Comparison of ENCODE assay signal across 13 cellular contexts in genomic region chr9:21968331-21969010, GRCh38. TPM values are rescaled to one million over a fixed set of nuclear protein-coding genes. Genes with fewer than 3 reads are reported as not detected.
DNase-seq lines count a peak whose midpoint lies in the region; ATAC-seq and TF ChIP-seq lines count a peak whose summit lies in the region.
"Had no signal": no experiment of that assay in that cellular context is flagged by ENCODE, and none has a peak within 500 bp of the region (broad histone marks: within the 10 kb centered on the region; RNA-seq: fewer than 3 reads in every experiment).

No MANE protein-coding gene starts in this region.

- H3K27me3 Mint-ChIP-seq in H9 (ENCODE audit: low read depth) (peaks cover 99% of the 10 kb centered on the region), mesothelial cell of epicardium (ENCODE audit: low read depth) (peaks cover 98% of the 10 kb centered on the region)
- peaks cover 100% of the 10 kb centered on the region for H3K27me3 Mint-ChIP-seq in central memory CD8-positive, alpha-beta T cell

- no peak for TF ChIP-seq CTCF in AG10803 (conservative IDR thresholded peaks at IDR 0.05; ENCODE audit: low read length)
- no peak for TF ChIP-seq CTCF in H9 (conservative IDR thresholded peaks at IDR 0.05)
- no peak for TF ChIP-seq CTCF in mesothelial cell of epicardium (IDR thresholded peaks at IDR 0.05; ENCODE audit: unreplicated experiment)

- H3K27ac Mint-ChIP-seq in H9 (peak overlapping the region in 1 of 3 experiments; percentile 94; a peak in 1 of 7 replicates), mesothelial cell of epicardium (no peak overlapping the region)
- peak overlapping the region; percentile 3 for H3K27ac Mint-ChIP-seq in central memory CD8-positive, alpha-beta T cell (ENCODE audit: low read depth)

- peaks cover 35 to 51% of the 10 kb centered on the region in 2 experiments for H3K4me1 Mint-ChIP-seq in H9
- peaks cover 16% of the 10 kb centered on the region for H3K4me1 Mint-ChIP-seq in central memory CD8-positive, alpha-beta T cell
- peaks cover 20% of the 10 kb centered on the region for H3K4me1 Mint-ChIP-seq in mesothelial cell of epicardium

- H4K91ac ChIP-seq in H9 (ENCODE audit: insufficient read length, low read depth, low read length): no peak overlapping the region

- no peaks in the 10 kb centered on the region; the same call in 1 of the 2 replicates for H3K4me1 ChIP-seq in H9 (ENCODE audit: insufficient read depth, low read length)

- H3K36me3 Mint-ChIP-seq in H9 (ENCODE audit: insufficient read depth in 1 of 3, low read depth in 3 of 3): peaks cover 0 to 3% (median 0%) of the 10 kb centered on the region in 3 experiments; a peak in 2 of 7 replicates
- peaks cover 35% of the 10 kb centered on the region for H3K36me3 Mint-ChIP-seq in central memory CD8-positive, alpha-beta T cell (ENCODE audit: insufficient read depth)
- H3K36me3 Mint-ChIP-seq in mesothelial cell of epicardium: peaks cover 44% of the 10 kb centered on the region

- no peak overlapping the region for H2BK12ac ChIP-seq in H9 (ENCODE audit: insufficient read length, low read depth, low read length)

- H4K8ac ChIP-seq in H9 (replicated peaks; ENCODE audit: insufficient read length, low read depth, low read length): no peak overlapping the region

- no CpG with 5 or more reads among the region's 41 CpGs for WGBS in H9 (ENCODE audit: extremely low coverage, insufficient read length, low lambda C conversion rate)

- H3K9me3 Mint-ChIP-seq in H9: peaks cover 7 to 14% of the 10 kb centered on the region in 2 experiments
- H3K9me3 Mint-ChIP-seq in central memory CD8-positive, alpha-beta T cell: peaks cover 12% of the 10 kb centered on the region
- H3K9me3 Mint-ChIP-seq in mesothelial cell of epicardium: peaks cover 4% of the 10 kb centered on the region

- no peak overlapping the region for H2AFZ ChIP-seq in H9 (ENCODE audit: low read length)

- H3K27ac ChIP-seq in H9 (ENCODE audit: insufficient read length, low read depth, low read length): no peak overlapping the region
- H3K27ac ChIP-seq: epithelial cell of prostate, left lung had no signal

- no peak overlapping the region for H2AK5ac ChIP-seq in H9 (ENCODE audit: insufficient read length, low read length)

- no peak overlapping the region for H3K9ac ChIP-seq in H9 (ENCODE audit: extremely low read depth, insufficient read length, low read length)

- H3K14ac ChIP-seq in H9 (ENCODE audit: insufficient read depth, low read length): no peak overlapping the region

- no peak overlapping the region for H3K18ac ChIP-seq in H9 (ENCODE audit: insufficient read length, low read depth, low read length)

- no peak for ATAC-seq in central memory CD8-positive, alpha-beta T cell (replicated peaks; ENCODE audit: extremely low read depth, poor library complexity, severe bottlenecking)
- no peak for ATAC-seq in HG02884 (IDR thresholded peaks at IDR 0.05; ENCODE audit: unreplicated experiment)
- ATAC-seq: left lung had no signal

- peak overlapping the region; percentile 21 for H3K4me2 ChIP-seq in H9 (ENCODE audit: insufficient read depth, insufficient read length, low read length)

- H3K27me3 ChIP-seq in H9 (ENCODE audit: insufficient read depth, low read length): peaks cover 87% of the 10 kb centered on the region

- H2BK15ac ChIP-seq in H9 (ENCODE audit: low read depth, low read length): no peak overlapping the region

- no peak overlapping the region for H3K23ac ChIP-seq in H9 (ENCODE audit: insufficient read length, low read depth, low read length)

- H3K4me3 Mint-ChIP-seq in H9 (peak overlapping the region in 1 of 2 experiments; percentile 22; a peak in 2 of 5 replicates), mesothelial cell of epicardium (peak overlapping the region; percentile 49)
- no peak overlapping the region for H3K4me3 Mint-ChIP-seq in central memory CD8-positive, alpha-beta T cell

- no peaks in the 10 kb centered on the region for H3K79me2 ChIP-seq in H9 (ENCODE audit: insufficient read depth, low read length)

- H4K20me1 ChIP-seq in H9 (ENCODE audit: control insufficient read depth, insufficient read depth, insufficient read length): no peaks in the 10 kb centered on the region

- H3T11ph ChIP-seq in H9 (ENCODE audit: low read length): no peak overlapping the region

- no peaks in the 10 kb centered on the region for H3K9me3 ChIP-seq in H9 (ENCODE audit: control insufficient read depth, low read depth, low read length)
- H3K9me3 ChIP-seq: left lung had no signal

- no peak overlapping the region for H3K4ac ChIP-seq in H9 (ENCODE audit: low read depth, low read length)

- DNase-seq in AG10803 (ENCODE audit: low read depth) (peak; percentile 29), H9 (peak; percentile 57), mesothelial cell of epicardium (ENCODE audit: low spot score in 2 of 2, unreplicated experiment in 2 of 2) (no peak), DMS53 treated with DMSO at 0.1 percent for 48 hours (lab: John Stamatoyannopoulos, UW; ENCODE audit: unreplicated experiment) (no peak), kidney tubule cell (ENCODE audit: low spot score) (no peak), superior temporal gyrus (ENCODE audit: extremely low spot score) (no peak)
- DNase-seq in central memory CD8-positive, alpha-beta T cell (ENCODE audit: low spot score in 2 of 2): no peak
- DNase-seq: activated effector memory CD4-positive, alpha-beta T cell treated with anti-CD3 and anti-CD28 coated beads, Interleukin-2, amount 50 U/mL, for 16 hours; NCI-H748 treated with DMSO at 0.1 percent for 48 hours had no signal

- H2BK5ac ChIP-seq in H9 (ENCODE audit: insufficient read length, low read length): no peak overlapping the region

- no peak overlapping the region for H4K5ac ChIP-seq in H9 (ENCODE audit: insufficient read length, low read depth, low read length)

- no peak overlapping the region for H2BK120ac ChIP-seq in H9 (ENCODE audit: low read depth, low read length, poor library complexity, severe bottlenecking)

- peaks cover 4% of the 10 kb centered on the region for H3K23me2 ChIP-seq in H9 (ENCODE audit: insufficient read length, low read depth, low read length, poor library complexity, severe bottlenecking)

- no peak overlapping the region for H3K56ac ChIP-seq in H9 (ENCODE audit: insufficient read length, low read depth, low read length)

- peak overlapping the region; percentile 34 for H3K4me3 ChIP-seq in AG10803 (ENCODE audit: low read length)
- H3K4me3 ChIP-seq: left lung had no signal

- H2BK20ac ChIP-seq in H9 (ENCODE audit: low read depth, low read length, poor library complexity, severe bottlenecking): no peak overlapping the region

- H3K79me1 ChIP-seq in H9 (ENCODE audit: insufficient read depth, low read depth, low read length, poor library complexity, severe bottlenecking): no peaks in the 10 kb centered on the region

RNA-seq across cellular contexts. Expression of gene CDKN2A, which starts 25.7 kb away (rescaled TPM):
- 0.35 TPM in 1 of 2 replicates, not detected in the other for total RNA-seq in H9 (2021)
- total RNA-seq in mesothelial cell of epicardium: 79.5 to 88.5 TPM (median 86.1 TPM) in 3 replicates
- total RNA-seq: skeletal muscle tissue had no signal

RNA-seq across cellular contexts. Expression of gene CDKN2B-AS1, which starts 26.1 kb away (rescaled TPM):
- total RNA-seq in H9 (2021): not detected in 2 replicates
- 8.2 to 10.8 TPM (median 8.8 TPM) in 3 replicates for total RNA-seq in mesothelial cell of epicardium

RNA-seq across cellular contexts. Expression of gene CDKN2B, which starts 40.6 kb away (rescaled TPM):
- total RNA-seq in H9 (2021) (0.13 and 0.48 TPM in 2 replicates), mesothelial cell of epicardium (40.3 to 47.6 TPM (median 45.2 TPM) in 3 replicates)
- total RNA-seq: skeletal muscle tissue had no signal

Comparison
In these comparisons a context has a peak if more than half of its experiments do, and no peak if none do; other contexts are left out.
1. DNase-seq: peak in AG10803 (single experiment) and H9 (single experiment); none in central memory CD8-positive, alpha-beta T cell (0 of 2), mesothelial cell of epicardium (0 of 2), DMS53 treated with DMSO at 0.1 percent for 48 hours (single experiment), kidney tubule cell (single experiment) and superior temporal gyrus (single experiment).
2. RNA of gene CDKN2A, which starts 25.7 kb away (total RNA-seq): 79.5 to 88.5 TPM in mesothelial cell of epicardium; 0.35 TPM in H9; every median in the first group is over 10 times any median in the second.
3. RNA of gene CDKN2B, which starts 40.6 kb away (total RNA-seq): 40.3 to 47.6 TPM in mesothelial cell of epicardium; 0.13 to 0.48 TPM in H9; every median in the first group is over 10 times any median in the second.